ENCODE assay signal across 21 cellular contexts in genomic region chr11:89220684-89221339, GRCh38. TPM values are rescaled to one million over a fixed set of nuclear protein-coding genes. Genes with fewer than 3 reads are reported as not detected.
"Had no signal": no experiment of that assay in that cellular context is flagged by ENCODE, and none has a peak within 500 bp of the region (broad histone marks: within the 10 kb centered on the region; RNA-seq: fewer than 3 reads in every experiment).

No MANE protein-coding gene starts in this region.

- H3K27me3 Mint-ChIP-seq: activated naive CD8-positive, alpha-beta T cell; brain; dendritic cell treated with granulocyte-macrophage colony-stimulating factor and Interleukin-4, amounts not matched to agents 40 ng/mL and 50 ng/mL, for 4 days; effector memory CD8-positive, alpha-beta T cell; naive B cell; stimulated activated naive CD8-positive, alpha-beta T cell treated with anti-CD3 and anti-CD28 coated beads, Interleukin-15, amount 100 ng/mL, for 72 hours had no signal

- H3K9ac ChIP-seq: parathyroid adenoma had no signal

- H3K4me3 Mint-ChIP-seq: activated naive CD8-positive, alpha-beta T cell; activated T-cell treated with anti-CD3 and anti-CD28 coated beads, Interleukin-2, amount 50 U/mL, for 4 hours; brain; dendritic cell treated with granulocyte-macrophage colony-stimulating factor and Interleukin-4, amounts not matched to agents 40 ng/mL and 50 ng/mL, for 4 days; effector memory CD8-positive, alpha-beta T cell; naive B cell; stimulated activated naive CD8-positive, alpha-beta T cell treated with anti-CD3 and anti-CD28 coated beads, Interleukin-15, amount 100 ng/mL, for 72 hours had no signal

- H3K27ac Mint-ChIP-seq: activated naive CD8-positive, alpha-beta T cell; brain; dendritic cell treated with granulocyte-macrophage colony-stimulating factor and Interleukin-4, amounts not matched to agents 40 ng/mL and 50 ng/mL, for 4 days; effector memory CD8-positive, alpha-beta T cell; naive B cell; stimulated activated naive CD8-positive, alpha-beta T cell treated with anti-CD3 and anti-CD28 coated beads, Interleukin-15, amount 100 ng/mL, for 72 hours had no signal

- H3K4me2 ChIP-seq: hepatocyte had no signal

- H3K36me3 Mint-ChIP-seq: activated naive CD8-positive, alpha-beta T cell; brain; naive B cell had no signal

- H3K27me3 ChIP-seq: gastroesophageal sphincter, hepatocyte had no signal

- H3K9me3 ChIP-seq: gastroesophageal sphincter, thoracic aorta had no signal

- H3K36me3 ChIP-seq: gastroesophageal sphincter, thoracic aorta had no signal

- ATAC-seq: activated T-cell treated with anti-CD3 and anti-CD28 coated beads, Interleukin-2, amount 50 U/mL, for 4 hours; effector memory CD8-positive, alpha-beta T cell; gastroesophageal sphincter; left cardiac atrium; stimulated activated naive CD8-positive, alpha-beta T cell treated with anti-CD3 and anti-CD28 coated beads, Interleukin-15, amount 100 ng/mL, for 72 hours had no signal

- DNase-seq: activated CD4-positive, alpha-beta T cell treated with anti-CD3 and anti-CD28 coated beads for 1 hour; activated CD4-positive, alpha-beta T cell treated with anti-CD3 and anti-CD28 coated beads, Interleukin-2, amount 50 U/mL, for 48 hours; activated effector memory CD4-positive, alpha-beta T cell treated with anti-CD3 and anti-CD28 coated beads, Interleukin-2, amount 50 U/mL, for 16 hours; activated T-cell treated with anti-CD3 and anti-CD28 coated beads, Interleukin-2, amount 50 U/mL, for 4 hours; amygdala; effector memory CD8-positive, alpha-beta T cell; left cardiac atrium; naive B cell; retina; stimulated activated CD4-positive, alpha-beta T cell treated with anti-CD3 and anti-CD28 coated beads, Interleukin-4, amount 100 ng/mL, for 4 hours; stimulated activated naive CD8-positive, alpha-beta T cell treated with anti-CD3 and anti-CD28 coated beads, Interleukin-15, amount 100 ng/mL, for 72 hours had no signal

- H3K79me2 ChIP-seq: hepatocyte, parathyroid adenoma had no signal

- H2AFZ ChIP-seq: hepatocyte, parathyroid adenoma had no signal

- H3K9me3 Mint-ChIP-seq: activated T-cell treated with anti-CD3 and anti-CD28 coated beads, Interleukin-2, amount 50 U/mL, for 4 hours; brain; dendritic cell treated with granulocyte-macrophage colony-stimulating factor and Interleukin-4, amounts not matched to agents 40 ng/mL and 50 ng/mL, for 4 days; stimulated activated naive CD8-positive, alpha-beta T cell treated with anti-CD3 and anti-CD28 coated beads, Interleukin-15, amount 100 ng/mL, for 72 hours had no signal

- H3K4me1 ChIP-seq: gastroesophageal sphincter, parathyroid adenoma had no signal

- H3K4me1 Mint-ChIP-seq: brain; naive B cell; stimulated activated naive CD8-positive, alpha-beta T cell treated with anti-CD3 and anti-CD28 coated beads, Interleukin-15, amount 100 ng/mL, for 72 hours had no signal

- H3K4me3 ChIP-seq: gastroesophageal sphincter, hepatocyte, thoracic aorta had no signal

- H3K27ac ChIP-seq: gastroesophageal sphincter, hepatocyte, parathyroid adenoma, thoracic aorta had no signal

RNA-seq across cellular contexts. Expression of gene TYR, which starts 43.1 kb away (rescaled TPM):
- total RNA-seq: activated T-cell treated with anti-CD3 and anti-CD28 coated beads, Interleukin-2, amount 50 U/mL, for 4 hours; epithelial cell of proximal tubule; gastroesophageal sphincter; hepatocyte; left cardiac atrium; lung microvascular endothelial cell; skeletal muscle tissue; thoracic aorta had no signal
- polyA plus RNA-seq: hepatocyte had no signal
